ENCODE assay signal across 12 cellular contexts in genomic region chr12:26768611-26769603, GRCh38.
A peak's percentile ranks its signal among the peaks of the same experiment; 100 is the strongest.
DNase-seq lines count a peak whose midpoint lies in the region; ATAC-seq and TF ChIP-seq lines count a peak whose summit lies in the region.
"Had no signal": no experiment of that assay in that cellular context is flagged by ENCODE, and none has a peak within 500 bp of the region (broad histone marks: within the 10 kb centered on the region; RNA-seq: fewer than 3 reads in every experiment).

No MANE protein-coding gene starts in this region.

- ATAC-seq in HG03045 (IDR thresholded peaks at IDR 0.05; ENCODE audit: unreplicated experiment) (peak; percentile 57), PC-3 (peak; percentile 97), GM18520 (IDR thresholded peaks at IDR 0.05; ENCODE audit: unreplicated experiment) (no peak)
- ATAC-seq: sciatic nerve had no signal

- no peaks in the 10 kb centered on the region for H3K27me3 ChIP-seq in PC-3 (ENCODE audit: low read length)
- no peaks in the 10 kb centered on the region for H3K27me3 ChIP-seq in brain microvascular endothelial cell (replicated peaks)
- H3K27me3 ChIP-seq: ascending aorta, BLaER1, tibial nerve had no signal

- no TSS peak for BruUV-seq in PC-3 (replicated peaks; lab: Mats Ljungman, UMichigan)

- no peak for DNase-seq in activated CD4-positive, alpha-beta T cell treated with anti-CD3 and anti-CD28 coated beads, Interleukin-2, amount 10 ng/mL, durations not matched to agents 7 days and 5 days
- no peak for DNase-seq in activated CD4-positive, alpha-beta T cell treated with anti-CD3 and anti-CD28 coated beads, Interleukin-2, amount 50 U/mL, for 48 hours
- DNase-seq in PC-3 (peak; percentile 97), brain microvascular endothelial cell (no peak), HuH-7.5 (ENCODE audit: low spot score) (no peak), anterior cingulate cortex (lab: John Stamatoyannopoulos, UW) (no peak)

- CTCF ChIA-PET in activated CD4-positive, alpha-beta T cell treated with anti-CD3 and anti-CD28 coated beads, Interleukin-2, amount 10 ng/mL, durations not matched to agents 7 days and 5 days (lab: Charles Lee): no interaction called here
- CTCF ChIA-PET in PC-3 (lab: Charles Lee): no interaction called here

- H3K9me2 ChIP-seq in PC-3 (replicated peaks; ENCODE audit: low read length): no peaks in the 10 kb centered on the region

- H2AFZ ChIP-seq in PC-3 (ENCODE audit: low read length): no peak overlapping the region

- peak overlapping the region; percentile 3 for H3K27ac Mint-ChIP-seq in activated CD4-positive, alpha-beta T cell treated with anti-CD3 and anti-CD28 coated beads, Interleukin-2, amount 10 ng/mL, durations not matched to agents 7 days and 5 days

- intact Hi-C loops in PC-3 (cut with micrococcal nuclease): loop anchor here (2.0 kb wide), 3 partner anchors 14 to 64 kb away; partner anchors contain the start of gene ITPR2

- H3K4me3 ChIP-seq in PC-3 (ENCODE audit: low read length) (no peak overlapping the region), brain microvascular endothelial cell (ENCODE audit: low read depth, low read length) (no peak overlapping the region)
- H3K4me3 ChIP-seq: ascending aorta, BLaER1, tibial nerve had no signal

- no peak overlapping the region for H3K9ac ChIP-seq in PC-3 (ENCODE audit: low read length)
- H3K9ac ChIP-seq: BLaER1 had no signal

- no peaks in the 10 kb centered on the region for H4K20me1 ChIP-seq in PC-3 (ENCODE audit: low read length)
- H4K20me1 ChIP-seq: BLaER1 had no signal

- POLR2A ChIA-PET in activated CD4-positive, alpha-beta T cell treated with anti-CD3 and anti-CD28 coated beads, Interleukin-2, amount 10 ng/mL, durations not matched to agents 7 days and 5 days (lab: Charles Lee): no interaction called here
- POLR2A ChIA-PET in PC-3 (lab: Charles Lee; ENCODE audit: unreplicated experiment): interaction anchor here (0.6 kb wide), 2 partner anchors 65 to 652 kb away, joined by 3 to 4 read pairs; no protein-coding TSS in a partner anchor

- H3K9me3 Mint-ChIP-seq in activated CD4-positive, alpha-beta T cell treated with anti-CD3 and anti-CD28 coated beads, Interleukin-2, amount 10 ng/mL, durations not matched to agents 7 days and 5 days: no peaks in the 10 kb centered on the region

- TF ChIP-seq CTCF in PC-3 (conservative IDR thresholded peaks at IDR 0.05; ENCODE audit: low read depth, low read length): no peak
- no peak for TF ChIP-seq CTCF in brain microvascular endothelial cell (IDR thresholded peaks at IDR 0.05; ENCODE audit: low read depth, low read length, missing control alignments)

- peak overlapping the region; percentile 45 for H3K4me2 ChIP-seq in PC-3 (ENCODE audit: low read length)
- H3K4me2 ChIP-seq: BLaER1 had no signal

- H3K79me2 ChIP-seq in PC-3 (ENCODE audit: low read length): no peaks in the 10 kb centered on the region

- H3K36me3 ChIP-seq in PC-3 (ENCODE audit: low read depth, low read length) (no peaks in the 10 kb centered on the region), brain microvascular endothelial cell (replicated peaks) (no peaks in the 10 kb centered on the region)
- H3K36me3 ChIP-seq: ascending aorta, BLaER1, tibial nerve had no signal

- H3K4me3 Mint-ChIP-seq in activated CD4-positive, alpha-beta T cell treated with anti-CD3 and anti-CD28 coated beads, Interleukin-2, amount 10 ng/mL, durations not matched to agents 7 days and 5 days: no peak overlapping the region

- peaks cover 16% of the 10 kb centered on the region for H3K4me1 ChIP-seq in PC-3 (ENCODE audit: insufficient read depth, low read length)
- H3K4me1 ChIP-seq: BLaER1 had no signal

- H3F3A ChIP-seq in PC-3 (ENCODE audit: low read length, unreplicated experiment): peaks cover 8% of the 10 kb centered on the region

- in situ Hi-C loops in brain microvascular endothelial cell (cut with HindIII; ENCODE audit: low pct_ligation_motif_present, low sequenced_read_pairs): no loop called here

- H3K9me3 ChIP-seq in PC-3 (ENCODE audit: low read length): no peaks in the 10 kb centered on the region
- H3K9me3 ChIP-seq: BLaER1 had no signal

- H3K27ac ChIP-seq in PC-3 (ENCODE audit: low read length) (no peak overlapping the region), brain microvascular endothelial cell (no peak overlapping the region)
- H3K27ac ChIP-seq: ascending aorta, BLaER1, tibial nerve had no signal

- peaks cover 19% of the 10 kb centered on the region for H3K4me1 Mint-ChIP-seq in activated CD4-positive, alpha-beta T cell treated with anti-CD3 and anti-CD28 coated beads, Interleukin-2, amount 10 ng/mL, durations not matched to agents 7 days and 5 days

- H3K36me3 Mint-ChIP-seq in activated CD4-positive, alpha-beta T cell treated with anti-CD3 and anti-CD28 coated beads, Interleukin-2, amount 10 ng/mL, durations not matched to agents 7 days and 5 days (ENCODE audit: low read depth): peaks cover 15% of the 10 kb centered on the region

- H3K27me3 Mint-ChIP-seq in activated CD4-positive, alpha-beta T cell treated with anti-CD3 and anti-CD28 coated beads, Interleukin-2, amount 10 ng/mL, durations not matched to agents 7 days and 5 days: no peaks in the 10 kb centered on the region
